10 cellular contexts compared by ENCODE assay signal in the genomic region with DNA sequence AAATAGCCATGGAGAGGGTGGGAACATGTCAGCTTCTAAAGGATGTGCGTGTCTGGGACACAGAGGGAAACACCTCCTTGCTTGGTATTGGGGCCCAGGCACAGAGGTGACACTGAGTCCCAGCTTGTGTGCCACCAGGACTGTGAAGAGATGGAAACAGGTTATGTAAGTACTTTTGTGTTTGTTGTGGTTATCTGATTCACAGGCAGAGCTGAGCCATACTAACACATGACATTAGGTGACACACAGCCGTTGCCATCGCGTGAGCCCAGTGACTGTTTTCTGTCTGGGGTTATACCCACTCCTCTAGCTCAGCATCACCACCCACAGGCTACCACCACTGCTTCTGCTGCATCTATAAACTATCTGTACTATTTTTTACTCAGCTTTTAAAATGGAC. TPM values are rescaled to one million over a fixed set of nuclear protein-coding genes. Genes with fewer than 3 reads are reported as not detected.
DNase-seq lines count a peak whose midpoint lies in the region; ATAC-seq and TF ChIP-seq lines count a peak whose summit lies in the region.
"Had no signal": no experiment of that assay in that cellular context is flagged by ENCODE, and none has a peak within 500 bp of the region (broad histone marks: within the 10 kb centered on the region; RNA-seq: fewer than 3 reads in every experiment).

No MANE protein-coding gene starts in this region.

- no peaks in the 10 kb centered on the region for H3K27me3 Mint-ChIP-seq in naive thymus-derived CD4-positive, alpha-beta T cell

- H3K27ac Mint-ChIP-seq in naive thymus-derived CD4-positive, alpha-beta T cell: peak overlapping the region; percentile 69 to 96 (median 87)

- ATAC-seq in Right ventricle myocardium superior (ENCODE audit: poor library complexity): peak; percentile 33
- peak; percentile 91 for ATAC-seq in naive thymus-derived CD4-positive, alpha-beta T cell
- no peak for ATAC-seq in upper lobe of right lung

- TF ChIP-seq POLR2A in esophagus squamous epithelium (IDR thresholded peaks at IDR 0.05) (no peak), suprapubic skin (IDR thresholded peaks at IDR 0.05) (no peak)

- 45 to 72% methylated on average over 3 to 4 of the region's 4 CpGs for WGBS in esophagus squamous epithelium, 2 donors
- WGBS in suprapubic skin: 77% methylated on average over 4 of the region's 4 CpGs

- H3K4me1 ChIP-seq in right atrium auricular region (no peaks in the 10 kb centered on the region), esophagus squamous epithelium (peaks cover 0 to under 1% (median 0%) of the 10 kb centered on the region in 3 donors), suprapubic skin (no peaks in the 10 kb centered on the region), upper lobe of right lung (no peaks in the 10 kb centered on the region)
- peaks cover 3 to 6% of the 10 kb centered on the region in 2 donors for H3K4me1 ChIP-seq in naive thymus-derived CD4-positive, alpha-beta T cell (ENCODE audit: control insufficient read depth in 2 of 2, insufficient read depth in 2 of 2, low read length in 2 of 2)
- H3K4me1 ChIP-seq: SJSA1 had no signal

- TF ChIP-seq CTCF in right atrium auricular region (IDR thresholded peaks at IDR 0.05) (no peak), esophagus squamous epithelium (IDR thresholded peaks at IDR 0.05) (no peak), suprapubic skin (IDR thresholded peaks at IDR 0.05) (no peak), upper lobe of right lung (IDR thresholded peaks at IDR 0.05) (no peak)

- peak overlapping the region in 7 of 10 donors; percentile 7 to 61 (median 45) for H3K4me3 Mint-ChIP-seq in naive thymus-derived CD4-positive, alpha-beta T cell

- H3K4me3 ChIP-seq in right atrium auricular region (no peak overlapping the region), esophagus squamous epithelium (no peak overlapping the region), suprapubic skin (no peak overlapping the region), upper lobe of right lung (no peak overlapping the region)
- H3K4me3 ChIP-seq in naive thymus-derived CD4-positive, alpha-beta T cell (ENCODE audit: low read length): no peak overlapping the region
- H3K4me3 ChIP-seq: SJSA1 had no signal

- DNase-seq in Right ventricle myocardium superior: no peak
- DNase-seq in right atrium auricular region (ENCODE audit: low spot score): no peak
- DNase-seq in activated T-cell treated with anti-CD3 and anti-CD28 coated beads for 24 hours (ENCODE audit: low read depth): peak; percentile 81
- peak in 7 of 9 donors; percentile 41 to 78 (median 63) for DNase-seq in naive thymus-derived CD4-positive, alpha-beta T cell
- no peak for DNase-seq in esophagus squamous epithelium (lab: John Stamatoyannopoulos, UW)
- DNase-seq in suprapubic skin (ENCODE audit: low spot score in 2 of 2): no peak
- no peak for DNase-seq in mesenteric fat pad (ENCODE audit: low spot score)
- no peak for DNase-seq in upper lobe of right lung

- TF ChIP-seq EP300 in suprapubic skin (IDR thresholded peaks at IDR 0.05): no peak

- no peaks in the 10 kb centered on the region for H3K36me3 Mint-ChIP-seq in naive thymus-derived CD4-positive, alpha-beta T cell

- CTCF ChIA-PET in naive thymus-derived CD4-positive, alpha-beta T cell (lab: Charles Lee): interaction anchor here (1.0 kb wide), 1 partner anchor 11 kb away, joined by 3 read pairs; no protein-coding TSS in a partner anchor

- H3K9me3 ChIP-seq in right atrium auricular region: no peaks in the 10 kb centered on the region
- H3K9me3 ChIP-seq in naive thymus-derived CD4-positive, alpha-beta T cell (ENCODE audit: control insufficient read depth in 2 of 3, low read length in 3 of 3): no peaks in the 10 kb centered on the region
- no peaks in the 10 kb centered on the region for H3K9me3 ChIP-seq in esophagus squamous epithelium
- H3K9me3 ChIP-seq in suprapubic skin: no peaks in the 10 kb centered on the region
- no peaks in the 10 kb centered on the region for H3K9me3 ChIP-seq in upper lobe of right lung
- H3K9me3 ChIP-seq: SJSA1 had no signal

- intact Hi-C loops in Right ventricle myocardium superior (cut with DNase I) (no loop called here), esophagus squamous epithelium (cut with DNase I) (loop anchor here (10.0 kb wide), 1 partner anchor 252 kb away; no protein-coding TSS in a partner anchor), upper lobe of right lung (cut with DNase I) (no loop called here)
- intact Hi-C loops in naive thymus-derived CD4-positive, alpha-beta T cell (cut with micrococcal nuclease): loop anchor here in 1 of 2 donors (1.0 to 2.0 kb wide), 4 partner anchors 11 to 78 kb away; partner anchors contain the start of gene BATF

- H3K9me3 Mint-ChIP-seq in naive thymus-derived CD4-positive, alpha-beta T cell: peaks cover 0 to 2% (median 0%) of the 10 kb centered on the region in 11 donors

- POLR2A ChIA-PET in naive thymus-derived CD4-positive, alpha-beta T cell (lab: Charles Lee): no interaction called here

- H3K27me3 ChIP-seq in right atrium auricular region (no peaks in the 10 kb centered on the region), esophagus squamous epithelium (no peaks in the 10 kb centered on the region), suprapubic skin (peaks cover 3% of the 10 kb centered on the region), upper lobe of right lung (no peaks in the 10 kb centered on the region)
- H3K27me3 ChIP-seq in naive thymus-derived CD4-positive, alpha-beta T cell (ENCODE audit: control insufficient read depth in 2 of 2, insufficient read depth in 2 of 2, low read length in 2 of 2): no peaks in the 10 kb centered on the region
- H3K27me3 ChIP-seq: SJSA1 had no signal

- H3K36me3 ChIP-seq in right atrium auricular region: no peaks in the 10 kb centered on the region
- no peaks in the 10 kb centered on the region for H3K36me3 ChIP-seq in naive thymus-derived CD4-positive, alpha-beta T cell (ENCODE audit: control insufficient read depth in 2 of 3, insufficient read depth in 3 of 3, low read length in 3 of 3)
- no peaks in the 10 kb centered on the region for H3K36me3 ChIP-seq in esophagus squamous epithelium
- H3K36me3 ChIP-seq in suprapubic skin: no peaks in the 10 kb centered on the region
- H3K36me3 ChIP-seq in upper lobe of right lung: no peaks in the 10 kb centered on the region
- H3K36me3 ChIP-seq: SJSA1 had no signal

- H3K27ac ChIP-seq in right atrium auricular region: no peak overlapping the region
- peak overlapping the region; percentile 22 for H3K27ac ChIP-seq in naive thymus-derived CD4-positive, alpha-beta T cell (ENCODE audit: low read depth, low read length)
- no peak overlapping the region for H3K27ac ChIP-seq in esophagus squamous epithelium
- no peak overlapping the region for H3K27ac ChIP-seq in suprapubic skin
- no peak overlapping the region for H3K27ac ChIP-seq in upper lobe of right lung
- H3K27ac ChIP-seq: SJSA1 had no signal

- peaks cover 13 to 53% (median 34%) of the 10 kb centered on the region in 7 donors for H3K4me1 Mint-ChIP-seq in naive thymus-derived CD4-positive, alpha-beta T cell

RNA-seq across cellular contexts. Expression of gene FLVCR2, which starts 12.1 kb away (rescaled TPM):
- total RNA-seq in Right ventricle myocardium superior: 2.1 TPM
- total RNA-seq in right atrium auricular region: 1 to 10 TPM; 2.2 to 5.5 TPM
- 1 to 10 TPM in 4 of 5 experiments, under 1 TPM in 1; 0.80 to 9.4 (median 5.0) TPM for total RNA-seq in naive thymus-derived CD4-positive, alpha-beta T cell
- polyA plus RNA-seq in naive thymus-derived CD4-positive, alpha-beta T cell: 1 to 10 TPM; 1.6 to 2.2 TPM
- 1 to 10 TPM; 1.1 to 7.6 (median 3.8) TPM for total RNA-seq in esophagus squamous epithelium
- 10 to 100 TPM in 3 of 4 donors, 1 to 10 TPM in 1; 9.0 to 23.4 (median 17.4) TPM for total RNA-seq in suprapubic skin
- total RNA-seq in mesenteric fat pad: 9.5 TPM
- 28.6 TPM for total RNA-seq in upper lobe of right lung

RNA-seq across cellular contexts. Expression of gene BATF, which starts 44.1 kb away (rescaled TPM):
- total RNA-seq in Right ventricle myocardium superior (0.62 TPM), right atrium auricular region (1 to 10 TPM; 1.4 to 6.2 TPM), esophagus squamous epithelium (10 to 100 TPM in 1 of 4 donors, 1 to 10 TPM in 3; 1.7 to 14.5 (median 6.8) TPM), suprapubic skin (1 to 10 TPM in 3 of 4 donors, not detected in 1; 1.1 to 4.2 (median 1.1) TPM), mesenteric fat pad (8.1 TPM), upper lobe of right lung (4.9 TPM)
- 10 to 100 TPM in 3 of 5 experiments, 1 to 10 TPM in 2; 6.8 to 70.0 (median 10.6) TPM for total RNA-seq in naive thymus-derived CD4-positive, alpha-beta T cell
- 10 to 100 TPM; 24.7 to 26.7 TPM for polyA plus RNA-seq in naive thymus-derived CD4-positive, alpha-beta T cell
- total RNA-seq: SJSA1 had no signal
- polyA plus RNA-seq: AG04450 had no signal

Comparison
In these comparisons a context has a peak if more than half of its experiments do, and no peak if none do; other contexts are left out.
1. DNase-seq: peak in activated T-cell treated with anti-CD3 and anti-CD28 coated beads for 24 hours (single experiment) and naive thymus-derived CD4-positive, alpha-beta T cell (7 of 9); none in Right ventricle myocardium superior (single experiment), right atrium auricular region (single experiment), esophagus squamous epithelium (single experiment), suprapubic skin (0 of 2), mesenteric fat pad (single experiment) and upper lobe of right lung (single experiment).